In genomic region chr3:149970716-149971402, GRCh38 we compare ENCODE assay signal across 1 cellular context.
TF ChIP-seq lines count a peak whose summit lies in the region.

TSS of gene PFN2 (minus strand) at chr3:149970895. CDS start at chr3:149970856, 39 bp downstream.

TF ChIP-seq in SK-N-SH, 30 proteins besides CTCF, POLR2A, EP300 and RAD21 (continued from another document):
- TF ChIP-seq, protein P1, sequence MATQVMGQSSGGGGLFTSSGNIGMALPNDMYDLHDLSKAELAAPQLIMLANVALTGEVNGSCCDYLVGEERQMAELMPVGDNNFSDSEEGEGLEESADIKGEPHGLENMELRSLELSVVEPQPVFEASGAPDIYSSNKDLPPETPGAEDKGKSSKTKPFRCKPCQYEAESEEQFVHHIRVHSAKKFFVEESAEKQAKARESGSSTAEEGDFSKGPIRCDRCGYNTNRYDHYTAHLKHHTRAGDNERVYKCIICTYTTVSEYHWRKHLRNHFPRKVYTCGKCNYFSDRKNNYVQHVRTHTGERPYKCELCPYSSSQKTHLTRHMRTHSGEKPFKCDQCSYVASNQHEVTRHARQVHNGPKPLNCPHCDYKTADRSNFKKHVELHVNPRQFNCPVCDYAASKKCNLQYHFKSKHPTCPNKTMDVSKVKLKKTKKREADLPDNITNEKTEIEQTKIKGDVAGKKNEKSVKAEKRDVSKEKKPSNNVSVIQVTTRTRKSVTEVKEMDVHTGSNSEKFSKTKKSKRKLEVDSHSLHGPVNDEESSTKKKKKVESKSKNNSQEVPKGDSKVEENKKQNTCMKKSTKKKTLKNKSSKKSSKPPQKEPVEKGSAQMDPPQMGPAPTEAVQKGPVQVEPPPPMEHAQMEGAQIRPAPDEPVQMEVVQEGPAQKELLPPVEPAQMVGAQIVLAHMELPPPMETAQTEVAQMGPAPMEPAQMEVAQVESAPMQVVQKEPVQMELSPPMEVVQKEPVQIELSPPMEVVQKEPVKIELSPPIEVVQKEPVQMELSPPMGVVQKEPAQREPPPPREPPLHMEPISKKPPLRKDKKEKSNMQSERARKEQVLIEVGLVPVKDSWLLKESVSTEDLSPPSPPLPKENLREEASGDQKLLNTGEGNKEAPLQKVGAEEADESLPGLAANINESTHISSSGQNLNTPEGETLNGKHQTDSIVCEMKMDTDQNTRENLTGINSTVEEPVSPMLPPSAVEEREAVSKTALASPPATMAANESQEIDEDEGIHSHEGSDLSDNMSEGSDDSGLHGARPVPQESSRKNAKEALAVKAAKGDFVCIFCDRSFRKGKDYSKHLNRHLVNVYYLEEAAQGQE (IDR thresholded peaks at IDR 0.05; ENCODE audit: low read depth, low read length): no peak
- TF ChIP-seq GATA2 (CRISPR knock-in tag; IDR thresholded peaks at IDR 0.05) (no peak), FOXM1 (IDR thresholded peaks at IDR 0.05; ENCODE audit: low read depth) (no peak), GABPA (IDR thresholded peaks at IDR 0.05; ENCODE audit: low read depth) (no peak), FOXJ3 (CRISPR knock-in tag; IDR thresholded peaks at IDR 0.05) (no peak), TEAD4 (IDR thresholded peaks at IDR 0.05; ENCODE audit: borderline replicate concordance, insufficient read depth) (peak; percentile 33; the same call in 1 of the 2 replicates), JUND (IDR thresholded peaks at IDR 0.05) (0 out of 2 replicates have a peak, but pooled peaks have one; percentile 9), RCOR1 (IDR thresholded peaks at IDR 0.05; ENCODE audit: low read length) (no peak), USF2 (IDR thresholded peaks at IDR 0.05; ENCODE audit: borderline replicate concordance, low read depth, low read length) (no peak), MAX (IDR thresholded peaks at IDR 0.05; ENCODE audit: low read depth) (peak; percentile 93), ZBTB33 (IDR thresholded peaks at IDR 0.05; ENCODE audit: borderline replicate concordance, low read depth) (no peak), EZH2phosphoT487 (IDR thresholded peaks at IDR 0.05; ENCODE audit: borderline replicate concordance, low read depth) (no peak), SIN3A (IDR thresholded peaks at IDR 0.05; ENCODE audit: borderline replicate concordance, low read depth, low read length) (0 out of 2 replicates have a peak, but pooled peaks have one; percentile 17), ELF1 (IDR thresholded peaks at IDR 0.05) (no peak), TAF1 (IDR thresholded peaks at IDR 0.05; ENCODE audit: borderline replicate concordance, low read depth, low read length) (peak; percentile 88), NRF1 (IDR thresholded peaks at IDR 0.05; ENCODE audit: low read depth, low read length) (peak; percentile 55), RXRA (IDR thresholded peaks at IDR 0.05; ENCODE audit: borderline replicate concordance, low read depth) (no peak), CHD2 (IDR thresholded peaks at IDR 0.05; ENCODE audit: low read length, partially characterized antibody) (peak; percentile 91), YY1 (IDR thresholded peaks at IDR 0.05; ENCODE audit: low read depth) (peak; percentile 78; the same call in 1 of the 2 replicates), POLR2AphosphoS5 (IDR thresholded peaks at IDR 0.05; ENCODE audit: low read depth, low read length) (peak; percentile 61), NFIC (IDR thresholded peaks at IDR 0.05; ENCODE audit: borderline replicate concordance) (no peak), USF1 (IDR thresholded peaks at IDR 0.05; ENCODE audit: borderline replicate concordance, low read depth) (peak; percentile 63)
- TF ChIP-seq, protein P2, sequence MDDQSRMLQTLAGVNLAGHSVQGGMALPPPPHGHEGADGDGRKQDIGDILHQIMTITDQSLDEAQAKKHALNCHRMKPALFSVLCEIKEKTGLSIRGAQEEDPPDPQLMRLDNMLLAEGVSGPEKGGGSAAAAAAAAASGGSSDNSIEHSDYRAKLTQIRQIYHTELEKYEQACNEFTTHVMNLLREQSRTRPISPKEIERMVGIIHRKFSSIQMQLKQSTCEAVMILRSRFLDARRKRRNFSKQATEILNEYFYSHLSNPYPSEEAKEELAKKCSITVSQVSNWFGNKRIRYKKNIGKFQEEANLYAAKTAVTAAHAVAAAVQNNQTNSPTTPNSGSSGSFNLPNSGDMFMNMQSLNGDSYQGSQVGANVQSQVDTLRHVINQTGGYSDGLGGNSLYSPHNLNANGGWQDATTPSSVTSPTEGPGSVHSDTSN (IDR thresholded peaks at IDR 0.05): peak; percentile 69
TF ChIP-seq in SK-N-SH: peak in this region for 12.
